In genomic region chr1:27360159-27361043, GRCh38 we compare ENCODE assay signal across 7 cellular contexts. TPM values are rescaled to one million over a fixed set of nuclear protein-coding genes. Genes with fewer than 3 reads are reported as not detected.
DNase-seq lines count a peak whose midpoint lies in the region; ATAC-seq, FAIRE-seq and TF ChIP-seq lines count a peak whose summit lies in the region.
"Had no signal": no experiment of that assay in that cellular context is flagged by ENCODE, and none has a peak within 500 bp of the region (broad histone marks: within the 10 kb centered on the region; RNA-seq: fewer than 3 reads in every experiment).

No MANE protein-coding gene starts in this region.

- peak; percentile 68 for FAIRE-seq in GM19239 (lab: Jason Lieb, UNC)
- FAIRE-seq in H54 (lab: Jason Lieb, UNC): no peak

- ATAC-seq in natural killer cell (peak; percentile 11 to 33 (median 29)), GM18868 (IDR thresholded peaks at IDR 0.05; ENCODE audit: unreplicated experiment) (no peak)

- no peaks in the 10 kb centered on the region for H3K36me3 Mint-ChIP-seq in natural killer cell

- no peaks in the 10 kb centered on the region for H3K27me3 Mint-ChIP-seq in natural killer cell (ENCODE audit: low read depth in 2 of 2)

- intact Hi-C loops in natural killer cell (cut with micrococcal nuclease): no loop called here

- DNase-seq in GM19239 (ENCODE audit: insufficient read length, low spot score) (no peak), natural killer cell (peak; percentile 55), H54 (ENCODE audit: insufficient read length, low spot score) (no peak), NCI-H774 (lab: John Stamatoyannopoulos, UW) (no peak)
- peak; percentile 51 for DNase-seq in activated naive CD4-positive, alpha-beta T cell treated with anti-CD3 and anti-CD28 coated beads, Interleukin-2, amount 50 U/mL, for 16 hours

- H3K27ac Mint-ChIP-seq in natural killer cell: peak overlapping the region; percentile 14 to 31

- TF ChIP-seq CTCF in natural killer cell (IDR thresholded peaks at IDR 0.05): no peak

- H3K4me1 Mint-ChIP-seq in natural killer cell: peaks cover 30 to 51% of the 10 kb centered on the region in 2 donors

- TF ChIP-seq POLR2A in H54 (IDR thresholded peaks at IDR 0.05; ENCODE audit: low read depth, low read length): no peak

- peak overlapping the region; percentile 75 for H3K4me3 Mint-ChIP-seq in natural killer cell

- no peaks in the 10 kb centered on the region for H3K9me3 Mint-ChIP-seq in natural killer cell

RNA-seq across cellular contexts. Expression of gene MAP3K6, which starts 6.4 kb away (rescaled TPM):
- total RNA-seq in natural killer cell: 10 to 100 TPM in 2 of 3 donors, 1 to 10 TPM in 1; 8.2 to 15.1 (median 12.1) TPM

RNA-seq across cellular contexts. Expression of gene FCN3, which starts 14.2 kb away (rescaled TPM):
- total RNA-seq in natural killer cell: not detected
- total RNA-seq: LHCN-M2 had no signal

RNA-seq across cellular contexts. Expression of gene SYTL1, which starts 18.6 kb away (rescaled TPM):
- total RNA-seq in natural killer cell: 100 to 1,000 TPM; 244 to 312 (median 273) TPM

RNA-seq across cellular contexts. Expression of gene CD164L2, which starts 22.7 kb away (rescaled TPM):
- under 1 TPM in 1 of 3 donors, not detected in 2; 0.40 TPM for total RNA-seq in natural killer cell
- total RNA-seq: LHCN-M2 had no signal

RNA-seq across cellular contexts. Expression of gene GPR3, which starts 32.0 kb away (rescaled TPM):
- under 1 TPM; 0.39 to 0.87 (median 0.60) TPM for total RNA-seq in natural killer cell

Comparison
In these comparisons a context has a peak if more than half of its experiments do, and no peak if none do; other contexts are left out.
1. DNase-seq: peak in activated naive CD4-positive, alpha-beta T cell treated with anti-CD3 and anti-CD28 coated beads, Interleukin-2, amount 50 U/mL, for 16 hours (single experiment) and natural killer cell (single experiment); none in GM19239 (single experiment), H54 (single experiment) and NCI-H774 (single experiment).